8 cellular contexts compared by ENCODE assay signal in genomic region chr11:60193687-60194433, GRCh38. TPM values are rescaled to one million over a fixed set of nuclear protein-coding genes. Genes with fewer than 3 reads are reported as not detected.
A peak's percentile ranks its signal among the peaks of the same experiment; 100 is the strongest.
DNase-seq lines count a peak whose midpoint lies in the region; ATAC-seq lines count a peak whose summit lies in the region.

No MANE protein-coding gene starts in this region.

- peaks cover 25% of the 10 kb centered on the region for H3K9me3 Mint-ChIP-seq in dendritic cell treated with granulocyte-macrophage colony-stimulating factor and Interleukin-4, amounts not matched to agents 40 ng/mL and 50 ng/mL, for 4 days
- H3K9me3 Mint-ChIP-seq in stimulated activated memory B cell treated with anti-CD40 and anti-IgM and Interleukin-4, amounts not matched to agents 10 μg/mL and 1 μg/mL and 100 μg/mL, for 72 hours, result peaks cover 7% of the 10 kb centered on the region

- ATAC-seq in HG02642 (IDR thresholded peaks at IDR 0.05; ENCODE audit: poor library complexity, unreplicated experiment), result peak; percentile 89
- peak; percentile 92 for ATAC-seq in stimulated activated memory B cell treated with anti-CD40 and anti-IgM and Interleukin-4, amounts not matched to agents 10 μg/mL and 1 μg/mL and 100 μg/mL, for 72 hours

- no peaks in the 10 kb centered on the region for H3K79me1 ChIP-seq in mesenchymal stem cell (replicated peaks; ENCODE audit: low read length, poor library complexity, severe bottlenecking)

- no peak overlapping the region for H3K4me2 ChIP-seq in mesenchymal stem cell (ENCODE audit: low read length, poor library complexity, severe bottlenecking)

- H3K23ac ChIP-seq in mesenchymal stem cell (ENCODE audit: low read length in 2 of 2), result no peak overlapping the region

- H3K4me3 ChIP-seq in mesenchymal stem cell (ENCODE audit: insufficient read depth in 1 of 2, low read depth in 1 of 2, low read length in 2 of 2), result no peak overlapping the region

- H3K4me1 Mint-ChIP-seq in dendritic cell treated with granulocyte-macrophage colony-stimulating factor and Interleukin-4, amounts not matched to agents 40 ng/mL and 50 ng/mL, for 4 days (ENCODE audit: low read depth), result peaks cover 66% of the 10 kb centered on the region
- H3K4me1 Mint-ChIP-seq in stimulated activated memory B cell treated with anti-CD40 and anti-IgM and Interleukin-4, amounts not matched to agents 10 μg/mL and 1 μg/mL and 100 μg/mL, for 72 hours, result peaks cover 24% of the 10 kb centered on the region

- H2BK5ac ChIP-seq in mesenchymal stem cell (ENCODE audit: low read depth, low read length, poor library complexity, severe bottlenecking), result no peak overlapping the region

- no peak overlapping the region for H4K8ac ChIP-seq in mesenchymal stem cell (ENCODE audit: low read length)

- no peak overlapping the region for H3K18ac ChIP-seq in mesenchymal stem cell (ENCODE audit: low read depth in 1 of 2, low read length in 2 of 2)

- H2AFZ ChIP-seq in mesenchymal stem cell (ENCODE audit: low read depth, low read length), result no peak overlapping the region

- no peak overlapping the region for H3K9ac ChIP-seq in mesenchymal stem cell (ENCODE audit: low read length)

- no peaks in the 10 kb centered on the region for H3K9me3 ChIP-seq in mesenchymal stem cell (ENCODE audit: control insufficient read depth, low read length)

- no peak overlapping the region for H2BK120ac ChIP-seq in mesenchymal stem cell (ENCODE audit: low read depth, low read length)

- H3K14ac ChIP-seq in mesenchymal stem cell (ENCODE audit: low read length in 2 of 2), result no peak overlapping the region

- no peaks in the 10 kb centered on the region for H3K4me1 ChIP-seq in mesenchymal stem cell (ENCODE audit: control insufficient read depth, insufficient read depth, low read depth, low read length)

- no peak overlapping the region for H3K27ac ChIP-seq in mesenchymal stem cell (ENCODE audit: low read length, poor library complexity, severe bottlenecking)

- no peaks in the 10 kb centered on the region for H3K27me3 Mint-ChIP-seq in dendritic cell treated with granulocyte-macrophage colony-stimulating factor and Interleukin-4, amounts not matched to agents 40 ng/mL and 50 ng/mL, for 4 days
- H3K27me3 Mint-ChIP-seq in stimulated activated memory B cell treated with anti-CD40 and anti-IgM and Interleukin-4, amounts not matched to agents 10 μg/mL and 1 μg/mL and 100 μg/mL, for 72 hours, result peaks cover 23% of the 10 kb centered on the region

- H2BK15ac ChIP-seq in mesenchymal stem cell (ENCODE audit: low read depth, poor library complexity, severe bottlenecking), result no peak overlapping the region

- H3K36me3 ChIP-seq in mesenchymal stem cell (ENCODE audit: control insufficient read depth in 1 of 2, insufficient read depth in 2 of 2, low read depth in 1 of 2, low read length in 2 of 2), result no peaks in the 10 kb centered on the region

- no peak overlapping the region for H2BK12ac ChIP-seq in mesenchymal stem cell (ENCODE audit: low read length in 2 of 2)

- 0% methylated on average over 1 of the region's 1 CpG for WGBS in mesenchymal stem cell

- H3K4me3 Mint-ChIP-seq in dendritic cell treated with granulocyte-macrophage colony-stimulating factor and Interleukin-4, amounts not matched to agents 40 ng/mL and 50 ng/mL, for 4 days, result peak overlapping the region; percentile 8
- no peak overlapping the region for H3K4me3 Mint-ChIP-seq in stimulated activated memory B cell treated with anti-CD40 and anti-IgM and Interleukin-4, amounts not matched to agents 10 μg/mL and 1 μg/mL and 100 μg/mL, for 72 hours

- H3K27me3 ChIP-seq in mesenchymal stem cell (ENCODE audit: control insufficient read depth in 1 of 2, insufficient read depth in 1 of 2, low read length in 2 of 2), result no peaks in the 10 kb centered on the region

- intact Hi-C loops in dendritic cell treated with granulocyte-macrophage colony-stimulating factor and Interleukin-4, amounts not matched to agents 40 ng/mL and 50 ng/mL, for 4 days (cut with micrococcal nuclease), result loop anchor here (1.0 kb wide), 1 partner anchor 11 kb away; the partner anchor contains the start of gene MS4A6A

- H3K27ac Mint-ChIP-seq in dendritic cell treated with granulocyte-macrophage colony-stimulating factor and Interleukin-4, amounts not matched to agents 40 ng/mL and 50 ng/mL, for 4 days, result peak overlapping the region; percentile 91
- H3K27ac Mint-ChIP-seq in stimulated activated memory B cell treated with anti-CD40 and anti-IgM and Interleukin-4, amounts not matched to agents 10 μg/mL and 1 μg/mL and 100 μg/mL, for 72 hours, result peak overlapping the region; percentile 65

- no peak overlapping the region for H2AK5ac ChIP-seq in mesenchymal stem cell (ENCODE audit: low read length, severe bottlenecking)

- H3K36me3 Mint-ChIP-seq in dendritic cell treated with granulocyte-macrophage colony-stimulating factor and Interleukin-4, amounts not matched to agents 40 ng/mL and 50 ng/mL, for 4 days (ENCODE audit: low read depth), result peaks cover 34% of the 10 kb centered on the region
- H3K36me3 Mint-ChIP-seq in stimulated activated memory B cell treated with anti-CD40 and anti-IgM and Interleukin-4, amounts not matched to agents 10 μg/mL and 1 μg/mL and 100 μg/mL, for 72 hours, result peaks cover 7% of the 10 kb centered on the region

- peak; percentile 57 for DNase-seq in NCI-H82 (lab: John Stamatoyannopoulos, UW)
- DNase-seq in NCI-H82 treated with DMSO at 0.1 percent for 48 hours (lab: John Stamatoyannopoulos, UW; ENCODE audit: unreplicated experiment), result no peak
- DNase-seq in NCI-H1694 treated with DMSO at 0.1 percent for 48 hours (lab: John Stamatoyannopoulos, UW), result peak; percentile 17
- peak; percentile 57 for DNase-seq in activated CD4-positive, CD25-positive, alpha-beta regulatory T cell treated with anti-CD3 and anti-CD28 coated beads, Interleukin-2, amount 50 U/mL, for 72 hours
- peak; percentile 74 for DNase-seq in mesenchymal stem cell

- no peak overlapping the region for H4K91ac ChIP-seq in mesenchymal stem cell (ENCODE audit: low read length)

- no peak overlapping the region for H3K4ac ChIP-seq in mesenchymal stem cell (ENCODE audit: low read depth in 1 of 2, low read length in 2 of 2)

RNA-seq across cellular contexts. Expression of gene MS4A6A, which starts 11.0 kb away (rescaled TPM):
- polyA plus RNA-seq in mesenchymal stem cell (2013, experiment 1 of 2), result not detected
- polyA plus RNA-seq in mesenchymal stem cell (2013, experiment 2 of 2), result not detected

RNA-seq across cellular contexts. Expression of gene MS4A4E, which starts 49.1 kb away (rescaled TPM):
- not detected for polyA plus RNA-seq in mesenchymal stem cell (2013, experiment 1 of 2)
- polyA plus RNA-seq in mesenchymal stem cell (2013, experiment 2 of 2), result not detected
